In genomic region chr12:32302218-32302826, GRCh38 we compare ENCODE assay signal across 8 cellular contexts.
A peak's percentile ranks its signal among the peaks of the same experiment; 100 is the strongest.
DNase-seq lines count a peak whose midpoint lies in the region; ATAC-seq, FAIRE-seq and TF ChIP-seq lines count a peak whose summit lies in the region.

No MANE protein-coding gene starts in this region.

- POLR2A ChIA-PET in K562 (lab: Yijun Ruan, JAX), result no interaction called here

- peak; percentile 22 to 81; a peak in 3 of 4 replicates for TF ChIP-seq RAD21 in K562 (CRISPR knock-in tag; conservative IDR thresholded peaks at IDR 0.05 in 1 of 2, IDR thresholded peaks at IDR 0.05 in 1 of 2)

- H3K9me1 ChIP-seq in K562 (ENCODE audit: control insufficient read depth, insufficient read depth, low read length), result no peaks in the 10 kb centered on the region

- TF ChIP-seq POLR2A in K562 (conservative IDR thresholded peaks at IDR 0.05), result no peak

- H3K27me3 ChIP-seq in K562 (ENCODE audit: control insufficient read depth in 2 of 2, insufficient read depth in 2 of 2, low read length in 2 of 2), result no peaks in the 10 kb centered on the region

- FAIRE-seq in K562 (lab: Jason Lieb, UNC), result peak; percentile 64

- CTCF ChIA-PET in K562 (lab: Yijun Ruan, JAX; ENCODE audit: low intra/inter-chr PET ratio), result interaction anchor here (0.6 to 1.2 kb wide), 3 partner anchors 15 to 977 kb away, joined by 3 read pairs; no protein-coding TSS in a partner anchor

- no peaks in the 10 kb centered on the region for H3K79me2 ChIP-seq in K562 (ENCODE audit: control insufficient read depth, insufficient read depth, low read length)

- no peak overlapping the region for H3K9ac ChIP-seq in K562 (ENCODE audit: insufficient read depth in 1 of 2, low read depth in 2 of 2, low read length in 2 of 2)

- intact Hi-C loops in K562 (cut with micrococcal nuclease), result loop anchor here (1.0 to 2.0 kb wide), 2 partner anchors 41 to 242 kb away; no protein-coding TSS in a partner anchor

- H3K27ac ChIP-seq in K562 (ENCODE audit: extremely low read depth, low read depth, low read length), result no peak overlapping the region

- no TSS peak for BruUV-seq in K562 (replicated peaks; lab: Mats Ljungman, UMichigan)

- H3K36me3 ChIP-seq in K562 (ENCODE audit: control insufficient read depth, insufficient read depth, low read length), result no peaks in the 10 kb centered on the region

- no peak for TF ChIP-seq EP300 in K562 (IDR thresholded peaks at IDR 0.05; ENCODE audit: low read length)

- peaks cover 0 to 2% of the 10 kb centered on the region in 2 experiments; a peak in 1 of 5 replicates for H3K4me1 ChIP-seq in K562 (replicated peaks in 1 of 2; ENCODE audit: control insufficient read depth in 2 of 2, insufficient read depth in 2 of 2, low read length in 2 of 2)

- no peak overlapping the region for H3K4me3 ChIP-seq in K562

- no peak overlapping the region for H2AFZ ChIP-seq in K562 (ENCODE audit: low read depth, low read length)

- H3K9me3 ChIP-seq in K562 (replicated peaks; ENCODE audit: control insufficient read depth, insufficient read depth, low read depth, low read length), result no peaks in the 10 kb centered on the region

- no peaks in the 10 kb centered on the region for H4K20me1 ChIP-seq in K562 (replicated peaks; ENCODE audit: control insufficient read depth, insufficient read depth, low read length)

- peak; percentile 35 to 51 for DNase-seq in AML-193 (lab: John Stamatoyannopoulos, UW)
- DNase-seq in GM13977 (ENCODE audit: low spot score), result peak; percentile 45
- peak; percentile 5 for DNase-seq in NCI-H1436 treated with DMSO at 0.1 percent for 48 hours (lab: John Stamatoyannopoulos, UW)
- DNase-seq in K562 (ENCODE audit: extremely low read depth in 1 of 4, low spot score in 3 of 4), result peak; percentile 19 to 54 (median 38)
- DNase-seq in myocyte (ENCODE audit: low read depth), result peak; percentile 7
- DNase-seq in stimulated activated CD4-positive, alpha-beta T cell treated with anti-CD3 and anti-CD28 coated beads, Interleukin-4, amount 100 ng/mL, for 4 hours, result no peak

- WGBS in K562 (ENCODE audit: insufficient coverage, low coverage, missing lambda C conversion rate), result 17% methylated on average over 3 of the region's 3 CpGs

- ATAC-seq in HG02623 (IDR thresholded peaks at IDR 0.05; ENCODE audit: unreplicated experiment) (peak; percentile 92), K562 (peak; percentile 94), HG03196 (IDR thresholded peaks at IDR 0.05; ENCODE audit: unreplicated experiment) (no peak)

- in situ Hi-C loops in GM13977 (cut with MboI; ENCODE audit: low pct_unique_long_range_greater_than_20kb, low sequenced_read_pairs, unreplicated experiment) (loop anchor here (10.0 to 25.0 kb wide), 5 partner anchors 240 to 898 kb away; partner anchors contain the start of gene ETFBKMT), K562 (cut with MboI) (loop anchor here (10.0 kb wide), 1 partner anchor 618 kb away; no protein-coding TSS in a partner anchor)

- TF ChIP-seq CTCF in GM13977 (IDR thresholded peaks at IDR 0.05; ENCODE audit: extremely low read depth, insufficient read depth, missing control alignments) (peak; percentile 58), K562 (IDR thresholded peaks at IDR 0.05 in 2 of 3, conservative IDR thresholded peaks at IDR 0.05 in 1 of 3; ENCODE audit: insufficient read depth in 2 of 3, low read depth in 1 of 3, low read length in 3 of 3) (peak; percentile 67 to 73 (median 70))

- H3K4me2 ChIP-seq in K562 (ENCODE audit: insufficient read depth, low read length), result no peak overlapping the region

TF ChIP-seq in K562, 482 proteins besides CTCF, POLR2A, EP300 and RAD21 (continues in another document):
- no peak for TF ChIP-seq ZNF174 (CRISPR knock-in tag; IDR thresholded peaks at IDR 0.05)
- no peak for TF ChIP-seq THRAP3 (IDR thresholded peaks at IDR 0.05; ENCODE audit: borderline replicate concordance)
- TF ChIP-seq, protein P1, sequence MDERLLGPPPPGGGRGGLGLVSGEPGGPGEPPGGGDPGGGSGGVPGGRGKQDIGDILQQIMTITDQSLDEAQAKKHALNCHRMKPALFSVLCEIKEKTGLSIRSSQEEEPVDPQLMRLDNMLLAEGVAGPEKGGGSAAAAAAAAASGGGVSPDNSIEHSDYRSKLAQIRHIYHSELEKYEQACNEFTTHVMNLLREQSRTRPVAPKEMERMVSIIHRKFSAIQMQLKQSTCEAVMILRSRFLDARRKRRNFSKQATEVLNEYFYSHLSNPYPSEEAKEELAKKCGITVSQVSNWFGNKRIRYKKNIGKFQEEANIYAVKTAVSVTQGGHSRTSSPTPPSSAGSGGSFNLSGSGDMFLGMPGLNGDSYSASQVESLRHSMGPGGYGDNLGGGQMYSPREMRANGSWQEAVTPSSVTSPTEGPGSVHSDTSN (CRISPR knock-in tag; IDR thresholded peaks at IDR 0.05; ENCODE audit: low read depth), result no peak
- TF ChIP-seq, protein P1 (tag; conservative IDR thresholded peaks at IDR 0.05; ENCODE audit: low read depth), result 0 out of 2 replicates have a peak, but pooled peaks have one; percentile 13
- TF ChIP-seq MEIS2 (IDR thresholded peaks at IDR 0.05; ENCODE audit: partially characterized antibody), result peak; percentile 70
- TF ChIP-seq NEUROD1 (IDR thresholded peaks at IDR 0.05; ENCODE audit: borderline replicate concordance, low read depth, low read length, partially characterized antibody), result no peak
- TF ChIP-seq ZNF76 (CRISPR knock-in tag; IDR thresholded peaks at IDR 0.05; ENCODE audit: borderline replicate concordance), result no peak
- no peak for TF ChIP-seq DNMT1 (IDR thresholded peaks at IDR 0.05)
- TF ChIP-seq RFX7 (CRISPR knock-in tag; IDR thresholded peaks at IDR 0.05), result no peak
- TF ChIP-seq, protein P2, sequence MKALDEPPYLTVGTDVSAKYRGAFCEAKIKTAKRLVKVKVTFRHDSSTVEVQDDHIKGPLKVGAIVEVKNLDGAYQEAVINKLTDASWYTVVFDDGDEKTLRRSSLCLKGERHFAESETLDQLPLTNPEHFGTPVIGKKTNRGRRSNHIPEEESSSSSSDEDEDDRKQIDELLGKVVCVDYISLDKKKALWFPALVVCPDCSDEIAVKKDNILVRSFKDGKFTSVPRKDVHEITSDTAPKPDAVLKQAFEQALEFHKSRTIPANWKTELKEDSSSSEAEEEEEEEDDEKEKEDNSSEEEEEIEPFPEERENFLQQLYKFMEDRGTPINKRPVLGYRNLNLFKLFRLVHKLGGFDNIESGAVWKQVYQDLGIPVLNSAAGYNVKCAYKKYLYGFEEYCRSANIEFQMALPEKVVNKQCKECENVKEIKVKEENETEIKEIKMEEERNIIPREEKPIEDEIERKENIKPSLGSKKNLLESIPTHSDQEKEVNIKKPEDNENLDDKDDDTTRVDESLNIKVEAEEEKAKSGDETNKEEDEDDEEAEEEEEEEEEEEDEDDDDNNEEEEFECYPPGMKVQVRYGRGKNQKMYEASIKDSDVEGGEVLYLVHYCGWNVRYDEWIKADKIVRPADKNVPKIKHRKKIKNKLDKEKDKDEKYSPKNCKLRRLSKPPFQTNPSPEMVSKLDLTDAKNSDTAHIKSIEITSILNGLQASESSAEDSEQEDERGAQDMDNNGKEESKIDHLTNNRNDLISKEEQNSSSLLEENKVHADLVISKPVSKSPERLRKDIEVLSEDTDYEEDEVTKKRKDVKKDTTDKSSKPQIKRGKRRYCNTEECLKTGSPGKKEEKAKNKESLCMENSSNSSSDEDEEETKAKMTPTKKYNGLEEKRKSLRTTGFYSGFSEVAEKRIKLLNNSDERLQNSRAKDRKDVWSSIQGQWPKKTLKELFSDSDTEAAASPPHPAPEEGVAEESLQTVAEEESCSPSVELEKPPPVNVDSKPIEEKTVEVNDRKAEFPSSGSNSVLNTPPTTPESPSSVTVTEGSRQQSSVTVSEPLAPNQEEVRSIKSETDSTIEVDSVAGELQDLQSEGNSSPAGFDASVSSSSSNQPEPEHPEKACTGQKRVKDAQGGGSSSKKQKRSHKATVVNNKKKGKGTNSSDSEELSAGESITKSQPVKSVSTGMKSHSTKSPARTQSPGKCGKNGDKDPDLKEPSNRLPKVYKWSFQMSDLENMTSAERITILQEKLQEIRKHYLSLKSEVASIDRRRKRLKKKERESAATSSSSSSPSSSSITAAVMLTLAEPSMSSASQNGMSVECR (CRISPR knock-in tag; IDR thresholded peaks at IDR 0.05), result no peak
- TF ChIP-seq HDAC2 (IDR thresholded peaks at IDR 0.05), result no peak
- no peak for TF ChIP-seq ZC3H8 (IDR thresholded peaks at IDR 0.05)
- peak; percentile 52; the same call in 1 of the 2 replicates for TF ChIP-seq SMC3 (conservative IDR thresholded peaks at IDR 0.05; ENCODE audit: insufficient read depth, low read depth, low read length)
- TF ChIP-seq NELFE (IDR thresholded peaks at IDR 0.05; ENCODE audit: insufficient read depth, insufficient read length), result no peak
- peak in 1 of 2 experiments; percentile 62; a peak in 1 of 4 replicates for TF ChIP-seq TEAD1 (CRISPR knock-in tag; IDR thresholded peaks at IDR 0.05)
- TF ChIP-seq PKNOX1 (IDR thresholded peaks at IDR 0.05), result 0 out of 2 replicates have a peak, but pooled peaks have one; percentile 30

Comparison
In these comparisons a context has a peak if more than half of its experiments do, and no peak if none do; other contexts are left out.
1. DNase-seq: peak in AML-193 (2 of 2), GM13977 (single experiment), NCI-H1436 treated with DMSO at 0.1 percent for 48 hours (single experiment), K562 (4 of 4) and myocyte (single experiment); none in stimulated activated CD4-positive, alpha-beta T cell treated with anti-CD3 and anti-CD28 coated beads, Interleukin-4, amount 100 ng/mL, for 4 hours (0 of 2).